Comparison of ENCODE assay signal across 18 cellular contexts in the genomic region with DNA sequence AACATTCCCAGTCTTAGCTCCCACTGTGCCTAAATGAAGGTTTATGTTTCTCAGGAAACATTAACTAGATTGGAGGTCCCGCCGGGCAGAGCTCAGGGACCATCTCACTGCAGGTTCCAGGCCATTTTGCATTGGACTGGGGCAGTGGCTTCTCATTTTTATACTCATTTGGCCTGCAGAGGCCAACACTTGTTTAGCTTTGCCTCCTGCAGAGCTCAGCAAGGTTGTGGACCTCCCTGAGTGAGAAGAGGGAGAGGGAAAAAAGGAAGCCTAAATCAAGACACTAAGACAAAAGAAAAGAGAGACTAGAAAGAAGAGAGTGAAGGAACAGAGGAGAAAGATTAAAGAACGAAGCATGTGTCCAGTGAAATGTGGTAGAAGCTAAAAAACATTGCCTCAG.
DNase-seq lines count a peak whose midpoint lies in the region; ATAC-seq and TF ChIP-seq lines count a peak whose summit lies in the region.
"Had no signal": no experiment of that assay in that cellular context is flagged by ENCODE, and none has a peak within 500 bp of the region (broad histone marks: within the 10 kb centered on the region; RNA-seq: fewer than 3 reads in every experiment).

No MANE protein-coding gene starts in this region.

- H3K9ac ChIP-seq in SK-N-SH (no peak overlapping the region), mesenchymal stem cell (ENCODE audit: low read length) (no peak overlapping the region)

- TF ChIP-seq RAD21 in SK-N-SH (IDR thresholded peaks at IDR 0.05; ENCODE audit: low read length): no peak

- peak overlapping the region; percentile 3 to 78 for H3K18ac ChIP-seq in mesenchymal stem cell (ENCODE audit: low read depth in 1 of 2, low read length in 2 of 2)

- H3K79me1 ChIP-seq in mesenchymal stem cell (replicated peaks; ENCODE audit: low read length, poor library complexity, severe bottlenecking): no peaks in the 10 kb centered on the region

- no peak for DNase-seq in SK-N-SH
- DNase-seq in ascending aorta (ENCODE audit: low spot score in 2 of 2): no peak
- DNase-seq in mesenchymal stem cell: no peak
- no peak for DNase-seq in mucosa of gallbladder (ENCODE audit: low spot score)
- DNase-seq in pons (ENCODE audit: low spot score): no peak
- no peak for DNase-seq in DMS79 (lab: John Stamatoyannopoulos, UW)
- DNase-seq: AML-193; Caco-2; CD4-positive, alpha-beta T cell; DMS79 treated with DMSO at 0.1 percent for 48 hours; GF-D8; GOT3 had no signal

- peak overlapping the region; percentile 12; the same call in 1 of the 2 replicates for H3K4me2 ChIP-seq in SK-N-SH
- H3K4me2 ChIP-seq in mesenchymal stem cell (ENCODE audit: low read length, poor library complexity, severe bottlenecking): no peak overlapping the region
- H3K4me2 ChIP-seq: A549 had no signal

- H3F3A ChIP-seq in SK-N-SH (replicated peaks; ENCODE audit: insufficient read depth): peaks cover 17% of the 10 kb centered on the region

- no peak overlapping the region for H2BK15ac ChIP-seq in mesenchymal stem cell (ENCODE audit: low read depth, poor library complexity, severe bottlenecking)

- no peak overlapping the region for H3K14ac ChIP-seq in mesenchymal stem cell (ENCODE audit: low read length in 2 of 2)

- no peak overlapping the region for H2BK120ac ChIP-seq in mesenchymal stem cell (ENCODE audit: low read depth, low read length)

- no peak for ATAC-seq in SK-N-SH treated with all-trans-retinoic acid at 6 μM for 48 hours
- ATAC-seq: A549, HCT116 had no signal

- intact Hi-C loops in ascending aorta (cut with DNase I): loop anchor here (5.0 kb wide), 1 partner anchor 93 kb away; no protein-coding TSS in a partner anchor

- H3K4me1 ChIP-seq in SK-N-SH (ENCODE audit: control insufficient read depth in 1 of 2, insufficient read depth in 2 of 2, low read depth in 1 of 2, low read length in 1 of 2) (peaks cover 5 to 32% of the 10 kb centered on the region in 2 experiments), HEK293 (ENCODE audit: control insufficient read depth, insufficient read depth, low read length) (no peaks in the 10 kb centered on the region), ascending aorta (peaks cover 3 to 20% of the 10 kb centered on the region in 2 donors), mesenchymal stem cell (ENCODE audit: control insufficient read depth, insufficient read depth, low read depth, low read length) (peaks cover 3% of the 10 kb centered on the region)
- H3K4me1 ChIP-seq: A549, Caco-2 had no signal

- TF ChIP-seq EP300 in SK-N-SH (IDR thresholded peaks at IDR 0.05; ENCODE audit: borderline replicate concordance in 1 of 2, low read depth in 1 of 2, low read length in 1 of 2): no peak

- no peak overlapping the region for H2AK5ac ChIP-seq in mesenchymal stem cell (ENCODE audit: low read length, severe bottlenecking)

- no peak overlapping the region for H3K23ac ChIP-seq in mesenchymal stem cell (ENCODE audit: low read length in 2 of 2)

- peak overlapping the region in 1 of 2 experiments; percentile 88 for H3K4ac ChIP-seq in mesenchymal stem cell (ENCODE audit: low read depth in 1 of 2, low read length in 2 of 2)

- POLR2A ChIA-PET in SK-N-SH (lab: Yijun Ruan, JAX): no interaction called here
- POLR2A ChIA-PET in HEK293 (lab: Yijun Ruan, JAX): no interaction called here

- no peak overlapping the region for H4K8ac ChIP-seq in mesenchymal stem cell (ENCODE audit: low read length)

- no peak overlapping the region for H4K91ac ChIP-seq in mesenchymal stem cell (ENCODE audit: low read length)

- H4K20me1 ChIP-seq in SK-N-SH (ENCODE audit: insufficient read depth): no peaks in the 10 kb centered on the region

- no peaks in the 10 kb centered on the region for H3K9me2 ChIP-seq in SK-N-SH

- H3K27me3 ChIP-seq in SK-N-SH (ENCODE audit: insufficient read depth) (no peaks in the 10 kb centered on the region), ascending aorta (no peaks in the 10 kb centered on the region), mesenchymal stem cell (ENCODE audit: control insufficient read depth in 1 of 2, insufficient read depth in 1 of 2, low read length in 2 of 2) (no peaks in the 10 kb centered on the region)

- H2AFZ ChIP-seq in SK-N-SH (ENCODE audit: low read depth): no peak overlapping the region
- no peak overlapping the region for H2AFZ ChIP-seq in mesenchymal stem cell (ENCODE audit: low read depth, low read length)

- H3K4me3 ChIP-seq in SK-N-SH (ENCODE audit: low read depth in 2 of 2, low read length in 1 of 2) (no peak overlapping the region), HEK293 (ENCODE audit: low read depth, low read length) (no peak overlapping the region), ascending aorta (no peak overlapping the region), mesenchymal stem cell (ENCODE audit: insufficient read depth in 1 of 2, low read depth in 1 of 2, low read length in 2 of 2) (no peak overlapping the region)
- H3K4me3 ChIP-seq: A549 had no signal

- no peak overlapping the region for H2BK5ac ChIP-seq in mesenchymal stem cell (ENCODE audit: low read depth, low read length, poor library complexity, severe bottlenecking)

- H2BK12ac ChIP-seq in mesenchymal stem cell (ENCODE audit: low read length in 2 of 2): peak overlapping the region in 1 of 2 experiments; percentile 48

- no peaks in the 10 kb centered on the region for H3K9me3 ChIP-seq in SK-N-SH
- no peaks in the 10 kb centered on the region for H3K9me3 ChIP-seq in HEK293 (ENCODE audit: control insufficient read depth, insufficient read depth, low read depth, low read length)
- H3K9me3 ChIP-seq in ascending aorta: no peaks in the 10 kb centered on the region
- no peaks in the 10 kb centered on the region for H3K9me3 ChIP-seq in mesenchymal stem cell (ENCODE audit: control insufficient read depth, low read length)
- H3K9me3 ChIP-seq: A549, Caco-2 had no signal

- H3K79me2 ChIP-seq in SK-N-SH (ENCODE audit: insufficient read depth): no peaks in the 10 kb centered on the region

- TF ChIP-seq CTCF in SK-N-SH (IDR thresholded peaks at IDR 0.05): no peak
- TF ChIP-seq CTCF in HEK293 (tag by site-specific recombination; IDR thresholded peaks at IDR 0.05): no peak
- no peak for TF ChIP-seq CTCF in ascending aorta (IDR thresholded peaks at IDR 0.05)

- WGBS in SK-N-SH (ENCODE audit: low lambda C conversion rate): 87% methylated on average over 3 of the region's 3 CpGs
- WGBS in mesenchymal stem cell: 94% methylated on average over 3 of the region's 3 CpGs

- CTCF ChIA-PET in SK-N-SH (lab: Yijun Ruan, JAX) (interaction anchor here (0.6 kb wide), 1 partner anchor 64 kb away, joined by 3 read pairs; no protein-coding TSS in a partner anchor), HEK293 (lab: Yijun Ruan, JAX) (no interaction called here)

- H3K27ac ChIP-seq in SK-N-SH (ENCODE audit: low read depth in 2 of 2, low read length in 1 of 2) (peak overlapping the region in 1 of 2 experiments; percentile 39; a peak in 1 of 4 replicates), HEK293 (ENCODE audit: extremely low read depth, low read depth, low read length) (no peak overlapping the region), ascending aorta (peak overlapping the region; percentile 2 to 18), mesenchymal stem cell (ENCODE audit: low read length, poor library complexity, severe bottlenecking) (peak overlapping the region; percentile 45)
- H3K27ac ChIP-seq: 22Rv1, A549, C4-2B had no signal

- H3K36me3 ChIP-seq in SK-N-SH (replicated peaks in 1 of 2; ENCODE audit: control insufficient read depth in 1 of 2, insufficient read depth in 2 of 2, low read length in 1 of 2): no peaks in the 10 kb centered on the region
- H3K36me3 ChIP-seq in HEK293 (ENCODE audit: control insufficient read depth in 2 of 2, insufficient read depth in 1 of 2, low read length in 2 of 2): no peaks in the 10 kb centered on the region
- no peaks in the 10 kb centered on the region for H3K36me3 ChIP-seq in ascending aorta
- H3K36me3 ChIP-seq in mesenchymal stem cell (ENCODE audit: control insufficient read depth in 1 of 2, insufficient read depth in 2 of 2, low read depth in 1 of 2, low read length in 2 of 2): no peaks in the 10 kb centered on the region

TF ChIP-seq in SK-N-SH, 30 proteins besides CTCF, POLR2A, EP300 and RAD21 (continues in another document):
- no peak for TF ChIP-seq NRF1 (IDR thresholded peaks at IDR 0.05; ENCODE audit: low read depth, low read length)
- no peak for TF ChIP-seq RXRA (IDR thresholded peaks at IDR 0.05; ENCODE audit: borderline replicate concordance, low read depth)
- TF ChIP-seq TAF1 (IDR thresholded peaks at IDR 0.05; ENCODE audit: borderline replicate concordance, low read depth, low read length): no peak
- no peak for TF ChIP-seq SIN3A (IDR thresholded peaks at IDR 0.05; ENCODE audit: borderline replicate concordance, low read depth, low read length)
- no peak for TF ChIP-seq RFX5 (IDR thresholded peaks at IDR 0.05; ENCODE audit: low read length)
- TF ChIP-seq RCOR1 (IDR thresholded peaks at IDR 0.05; ENCODE audit: low read length): no peak

TF ChIP-seq in SK-N-SH treated with all-trans-retinoic acid at 6 μM for 48 hours, 23 proteins besides CTCF, POLR2A, EP300 and RAD21:
- TF ChIP-seq PPARA (CRISPR knock-in tag; IDR thresholded peaks at IDR 0.05; ENCODE audit: borderline replicate concordance) (no peak), CSDC2 (CRISPR knock-in tag; IDR thresholded peaks at IDR 0.05) (no peak), ESRRG (CRISPR knock-in tag; IDR thresholded peaks at IDR 0.05) (no peak), GLIS3 (CRISPR knock-in tag; IDR thresholded peaks at IDR 0.05) (no peak)

TF ChIP-seq in HEK293, 187 proteins besides CTCF, POLR2A, EP300 and RAD21 (continues in another document):
- no peak for TF ChIP-seq SALL2 (tag by site-specific recombination; IDR thresholded peaks at IDR 0.05; ENCODE audit: borderline replicate concordance)
- TF ChIP-seq SP7 (tag by site-specific recombination; IDR thresholded peaks at IDR 0.05): no peak
- TF ChIP-seq ZFHX2 (tag by site-specific recombination; conservative IDR thresholded peaks at IDR 0.05): no peak
